Comparison of ENCODE assay signal across 1 cellular context in the genomic region with DNA sequence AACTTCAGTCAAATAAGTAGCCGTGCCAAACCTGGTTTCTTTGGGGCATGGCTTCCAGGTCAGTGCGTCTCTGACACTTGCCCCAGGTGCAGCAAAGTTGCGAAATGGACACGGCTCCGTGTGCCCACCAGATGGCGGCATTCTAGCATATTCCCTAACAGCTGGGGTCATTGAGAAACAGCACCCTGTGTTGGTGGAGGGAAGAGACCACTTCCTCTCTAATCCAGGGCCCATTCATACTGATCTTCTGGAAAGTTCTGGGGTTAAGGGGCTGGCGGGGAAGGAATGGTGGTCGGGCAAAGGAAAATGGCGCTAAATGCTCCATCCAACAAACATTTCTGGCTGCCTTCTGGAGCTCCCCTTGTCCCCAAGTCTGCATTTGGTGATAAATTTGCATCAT.
TF ChIP-seq lines count a peak whose summit lies in the region.

No MANE protein-coding gene starts in this region.

TF ChIP-seq in HepG2, 621 proteins besides CTCF, POLR2A, EP300 and RAD21 (continued from another document):
- TF ChIP-seq, protein P1, sequence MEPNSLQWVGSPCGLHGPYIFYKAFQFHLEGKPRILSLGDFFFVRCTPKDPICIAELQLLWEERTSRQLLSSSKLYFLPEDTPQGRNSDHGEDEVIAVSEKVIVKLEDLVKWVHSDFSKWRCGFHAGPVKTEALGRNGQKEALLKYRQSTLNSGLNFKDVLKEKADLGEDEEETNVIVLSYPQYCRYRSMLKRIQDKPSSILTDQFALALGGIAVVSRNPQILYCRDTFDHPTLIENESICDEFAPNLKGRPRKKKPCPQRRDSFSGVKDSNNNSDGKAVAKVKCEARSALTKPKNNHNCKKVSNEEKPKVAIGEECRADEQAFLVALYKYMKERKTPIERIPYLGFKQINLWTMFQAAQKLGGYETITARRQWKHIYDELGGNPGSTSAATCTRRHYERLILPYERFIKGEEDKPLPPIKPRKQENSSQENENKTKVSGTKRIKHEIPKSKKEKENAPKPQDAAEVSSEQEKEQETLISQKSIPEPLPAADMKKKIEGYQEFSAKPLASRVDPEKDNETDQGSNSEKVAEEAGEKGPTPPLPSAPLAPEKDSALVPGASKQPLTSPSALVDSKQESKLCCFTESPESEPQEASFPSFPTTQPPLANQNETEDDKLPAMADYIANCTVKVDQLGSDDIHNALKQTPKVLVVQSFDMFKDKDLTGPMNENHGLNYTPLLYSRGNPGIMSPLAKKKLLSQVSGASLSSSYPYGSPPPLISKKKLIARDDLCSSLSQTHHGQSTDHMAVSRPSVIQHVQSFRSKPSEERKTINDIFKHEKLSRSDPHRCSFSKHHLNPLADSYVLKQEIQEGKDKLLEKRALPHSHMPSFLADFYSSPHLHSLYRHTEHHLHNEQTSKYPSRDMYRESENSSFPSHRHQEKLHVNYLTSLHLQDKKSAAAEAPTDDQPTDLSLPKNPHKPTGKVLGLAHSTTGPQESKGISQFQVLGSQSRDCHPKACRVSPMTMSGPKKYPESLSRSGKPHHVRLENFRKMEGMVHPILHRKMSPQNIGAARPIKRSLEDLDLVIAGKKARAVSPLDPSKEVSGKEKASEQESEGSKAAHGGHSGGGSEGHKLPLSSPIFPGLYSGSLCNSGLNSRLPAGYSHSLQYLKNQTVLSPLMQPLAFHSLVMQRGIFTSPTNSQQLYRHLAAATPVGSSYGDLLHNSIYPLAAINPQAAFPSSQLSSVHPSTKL (CRISPR knock-in tag; IDR thresholded peaks at IDR 0.05): peak; percentile 76
- TF ChIP-seq ZNF530 (CRISPR knock-in tag; IDR thresholded peaks at IDR 0.05; ENCODE audit: low read depth) (no peak), ZNF3 (CRISPR knock-in tag; IDR thresholded peaks at IDR 0.05) (no peak), RAD51 (IDR thresholded peaks at IDR 0.05; ENCODE audit: borderline replicate concordance) (no peak), ZNF724P (CRISPR knock-in tag; IDR thresholded peaks at IDR 0.05; ENCODE audit: borderline replicate concordance) (no peak), ZBTB7A (CRISPR knock-in tag; IDR thresholded peaks at IDR 0.05) (peak; percentile 59; the same call in 1 of the 2 replicates), PLRG1 (conservative IDR thresholded peaks at IDR 0.05) (no peak), KAT8 (CRISPR knock-in tag; IDR thresholded peaks at IDR 0.05) (peak; percentile 58; the same call in 1 of the 2 replicates), CREB1 (IDR thresholded peaks at IDR 0.05) (no peak), CREB1 (CRISPR knock-in tag; IDR thresholded peaks at IDR 0.05) (no peak), HDAC2 (CRISPR knock-in tag; IDR thresholded peaks at IDR 0.05) (peak; percentile 18; the same call in 1 of the 2 replicates), FOSL1 (CRISPR knock-in tag; IDR thresholded peaks at IDR 0.05; ENCODE audit: borderline replicate concordance) (no peak), PHF8 (CRISPR knock-in tag; IDR thresholded peaks at IDR 0.05) (no peak), ZNF253 (CRISPR knock-in tag; IDR thresholded peaks at IDR 0.05; ENCODE audit: borderline replicate concordance) (no peak)
- TF ChIP-seq, protein P2, sequence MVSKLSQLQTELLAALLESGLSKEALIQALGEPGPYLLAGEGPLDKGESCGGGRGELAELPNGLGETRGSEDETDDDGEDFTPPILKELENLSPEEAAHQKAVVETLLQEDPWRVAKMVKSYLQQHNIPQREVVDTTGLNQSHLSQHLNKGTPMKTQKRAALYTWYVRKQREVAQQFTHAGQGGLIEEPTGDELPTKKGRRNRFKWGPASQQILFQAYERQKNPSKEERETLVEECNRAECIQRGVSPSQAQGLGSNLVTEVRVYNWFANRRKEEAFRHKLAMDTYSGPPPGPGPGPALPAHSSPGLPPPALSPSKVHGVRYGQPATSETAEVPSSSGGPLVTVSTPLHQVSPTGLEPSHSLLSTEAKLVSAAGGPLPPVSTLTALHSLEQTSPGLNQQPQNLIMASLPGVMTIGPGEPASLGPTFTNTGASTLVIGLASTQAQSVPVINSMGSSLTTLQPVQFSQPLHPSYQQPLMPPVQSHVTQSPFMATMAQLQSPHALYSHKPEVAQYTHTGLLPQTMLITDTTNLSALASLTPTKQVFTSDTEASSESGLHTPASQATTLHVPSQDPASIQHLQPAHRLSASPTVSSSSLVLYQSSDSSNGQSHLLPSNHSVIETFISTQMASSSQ (IDR thresholded peaks at IDR 0.05; ENCODE audit: low read depth): no peak
- TF ChIP-seq, protein P2 (CRISPR knock-in tag; IDR thresholded peaks at IDR 0.05; ENCODE audit: borderline replicate concordance): no peak
- TF ChIP-seq, protein P3, sequence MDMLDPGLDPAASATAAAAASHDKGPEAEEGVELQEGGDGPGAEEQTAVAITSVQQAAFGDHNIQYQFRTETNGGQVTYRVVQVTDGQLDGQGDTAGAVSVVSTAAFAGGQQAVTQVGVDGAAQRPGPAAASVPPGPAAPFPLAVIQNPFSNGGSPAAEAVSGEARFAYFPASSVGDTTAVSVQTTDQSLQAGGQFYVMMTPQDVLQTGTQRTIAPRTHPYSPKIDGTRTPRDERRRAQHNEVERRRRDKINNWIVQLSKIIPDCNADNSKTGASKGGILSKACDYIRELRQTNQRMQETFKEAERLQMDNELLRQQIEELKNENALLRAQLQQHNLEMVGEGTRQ (IDR thresholded peaks at IDR 0.05; ENCODE audit: low read depth, low read length): 0 out of 2 replicates have a peak, but pooled peaks have one; percentile 7
- TF ChIP-seq, protein P3 (CRISPR knock-in tag; IDR thresholded peaks at IDR 0.05; ENCODE audit: borderline replicate concordance): no peak
- TF ChIP-seq, protein P4, sequence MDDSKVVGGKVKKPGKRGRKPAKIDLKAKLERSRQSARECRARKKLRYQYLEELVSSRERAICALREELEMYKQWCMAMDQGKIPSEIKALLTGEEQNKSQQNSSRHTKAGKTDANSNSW (CRISPR knock-in tag; IDR thresholded peaks at IDR 0.05; ENCODE audit: borderline replicate concordance): no peak
- TF ChIP-seq, protein P5, sequence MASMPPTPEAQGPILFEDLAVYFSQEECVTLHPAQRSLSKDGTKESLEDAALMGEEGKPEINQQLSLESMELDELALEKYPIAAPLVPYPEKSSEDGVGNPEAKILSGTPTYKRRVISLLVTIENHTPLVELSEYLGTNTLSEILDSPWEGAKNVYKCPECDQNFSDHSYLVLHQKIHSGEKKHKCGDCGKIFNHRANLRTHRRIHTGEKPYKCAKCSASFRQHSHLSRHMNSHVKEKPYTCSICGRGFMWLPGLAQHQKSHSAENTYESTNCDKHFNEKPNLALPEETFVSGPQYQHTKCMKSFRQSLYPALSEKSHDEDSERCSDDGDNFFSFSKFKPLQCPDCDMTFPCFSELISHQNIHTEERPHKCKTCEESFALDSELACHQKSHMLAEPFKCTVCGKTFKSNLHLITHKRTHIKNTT (CRISPR knock-in tag; IDR thresholded peaks at IDR 0.05): no peak
- TF ChIP-seq, protein P6, sequence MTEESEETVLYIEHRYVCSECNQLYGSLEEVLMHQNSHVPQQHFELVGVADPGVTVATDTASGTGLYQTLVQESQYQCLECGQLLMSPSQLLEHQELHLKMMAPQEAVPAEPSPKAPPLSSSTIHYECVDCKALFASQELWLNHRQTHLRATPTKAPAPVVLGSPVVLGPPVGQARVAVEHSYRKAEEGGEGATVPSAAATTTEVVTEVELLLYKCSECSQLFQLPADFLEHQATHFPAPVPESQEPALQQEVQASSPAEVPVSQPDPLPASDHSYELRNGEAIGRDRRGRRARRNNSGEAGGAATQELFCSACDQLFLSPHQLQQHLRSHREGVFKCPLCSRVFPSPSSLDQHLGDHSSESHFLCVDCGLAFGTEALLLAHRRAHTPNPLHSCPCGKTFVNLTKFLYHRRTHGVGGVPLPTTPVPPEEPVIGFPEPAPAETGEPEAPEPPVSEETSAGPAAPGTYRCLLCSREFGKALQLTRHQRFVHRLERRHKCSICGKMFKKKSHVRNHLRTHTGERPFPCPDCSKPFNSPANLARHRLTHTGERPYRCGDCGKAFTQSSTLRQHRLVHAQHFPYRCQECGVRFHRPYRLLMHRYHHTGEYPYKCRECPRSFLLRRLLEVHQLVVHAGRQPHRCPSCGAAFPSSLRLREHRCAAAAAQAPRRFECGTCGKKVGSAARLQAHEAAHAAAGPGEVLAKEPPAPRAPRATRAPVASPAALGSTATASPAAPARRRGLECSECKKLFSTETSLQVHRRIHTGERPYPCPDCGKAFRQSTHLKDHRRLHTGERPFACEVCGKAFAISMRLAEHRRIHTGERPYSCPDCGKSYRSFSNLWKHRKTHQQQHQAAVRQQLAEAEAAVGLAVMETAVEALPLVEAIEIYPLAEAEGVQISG (CRISPR knock-in tag; IDR thresholded peaks at IDR 0.05): peak; percentile 48; the same call in 1 of the 2 replicates
- TF ChIP-seq, protein P7, sequence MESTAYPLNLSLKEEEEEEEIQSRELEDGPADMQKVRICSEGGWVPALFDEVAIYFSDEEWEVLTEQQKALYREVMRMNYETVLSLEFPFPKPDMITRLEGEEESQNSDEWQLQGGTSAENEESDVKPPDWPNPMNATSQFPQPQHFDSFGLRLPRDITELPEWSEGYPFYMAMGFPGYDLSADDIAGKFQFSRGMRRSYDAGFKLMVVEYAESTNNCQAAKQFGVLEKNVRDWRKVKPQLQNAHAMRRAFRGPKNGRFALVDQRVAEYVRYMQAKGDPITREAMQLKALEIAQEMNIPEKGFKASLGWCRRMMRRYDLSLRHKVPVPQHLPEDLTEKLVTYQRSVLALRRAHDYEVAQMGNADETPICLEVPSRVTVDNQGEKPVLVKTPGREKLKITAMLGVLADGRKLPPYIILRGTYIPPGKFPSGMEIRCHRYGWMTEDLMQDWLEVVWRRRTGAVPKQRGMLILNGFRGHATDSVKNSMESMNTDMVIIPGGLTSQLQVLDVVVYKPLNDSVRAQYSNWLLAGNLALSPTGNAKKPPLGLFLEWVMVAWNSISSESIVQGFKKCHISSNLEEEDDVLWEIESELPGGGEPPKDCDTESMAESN (CRISPR knock-in tag; conservative IDR thresholded peaks at IDR 0.05): peak; percentile 63; the same call in 1 of the 2 replicates
